Comparison of ENCODE assay signal across 8 cellular contexts in genomic region chr6:71287926-71288227, GRCh38. TPM values are rescaled to one million over a fixed set of nuclear protein-coding genes. Genes with fewer than 3 reads are reported as not detected.
DNase-seq lines count a peak whose midpoint lies in the region; ATAC-seq and TF ChIP-seq lines count a peak whose summit lies in the region.

No MANE protein-coding gene starts in this region.

- H3K27ac ChIP-seq in duodenal mucosa (ENCODE audit: low read depth, low read length), result peak overlapping the region; percentile 72
- peak overlapping the region; percentile 70 for H3K27ac ChIP-seq in naive thymus-derived CD4-positive, alpha-beta T cell (ENCODE audit: low read depth, low read length)

- CTCF ChIA-PET in naive thymus-derived CD4-positive, alpha-beta T cell (lab: Charles Lee), result interaction anchor here (0.5 to 1.4 kb wide), 2 partner anchors 63 to 428 kb away, joined by 3 read pairs; no protein-coding TSS in a partner anchor

- no peaks in the 10 kb centered on the region for H3K27me3 ChIP-seq in duodenal mucosa (ENCODE audit: control insufficient read depth in 1 of 2, insufficient read depth in 2 of 2, low read length in 2 of 2)
- no peaks in the 10 kb centered on the region for H3K27me3 ChIP-seq in naive thymus-derived CD4-positive, alpha-beta T cell (ENCODE audit: control insufficient read depth in 2 of 2, insufficient read depth in 2 of 2, low read length in 2 of 2)

- intact Hi-C loops in naive thymus-derived CD4-positive, alpha-beta T cell (cut with micrococcal nuclease), result loop anchor here (2.0 to 5.0 kb wide), 6 partner anchors 61 to 1491 kb away; partner anchors contain the start of genes FAM135A (in 2 of the 2), KCNQ5 (in 1 of the 2) and LMBRD1 (in 1 of the 2)
- intact Hi-C loops in left colon (cut with DNase I, micrococcal nuclease), result no loop called here

- peak overlapping the region; percentile 39 to 55 for H3K9ac ChIP-seq in duodenal mucosa (ENCODE audit: low read depth in 1 of 2, low read length in 2 of 2)

- H3K9me3 Mint-ChIP-seq in naive thymus-derived CD4-positive, alpha-beta T cell, result no peaks in the 10 kb centered on the region

- peak overlapping the region; percentile 53 for H3K4me3 ChIP-seq in NB4 (ENCODE audit: low read depth, low read length)
- peak overlapping the region; percentile 66 to 69 for H3K4me3 ChIP-seq in duodenal mucosa (ENCODE audit: low read depth in 1 of 2, low read length in 2 of 2)
- peak overlapping the region; percentile 68 for H3K4me3 ChIP-seq in naive thymus-derived CD4-positive, alpha-beta T cell (ENCODE audit: low read length)

- H3K27me3 Mint-ChIP-seq in naive thymus-derived CD4-positive, alpha-beta T cell, result peaks cover 0 to 24% (median 0%) of the 10 kb centered on the region in 5 donors

- no peaks in the 10 kb centered on the region for H3K9me3 ChIP-seq in duodenal mucosa (ENCODE audit: control insufficient read depth in 1 of 2, low read length in 2 of 2)
- no peaks in the 10 kb centered on the region for H3K9me3 ChIP-seq in naive thymus-derived CD4-positive, alpha-beta T cell (ENCODE audit: control insufficient read depth in 2 of 3, low read length in 3 of 3)

- TF ChIP-seq POLR2A in NB4 (IDR thresholded peaks at IDR 0.05; ENCODE audit: extremely low read depth, insufficient read length), result no peak

- H3K27ac Mint-ChIP-seq in naive thymus-derived CD4-positive, alpha-beta T cell, result peak overlapping the region; percentile 53 to 93 (median 83)

- peaks cover 16 to 28% of the 10 kb centered on the region in 2 donors for H3K4me1 ChIP-seq in duodenal mucosa (ENCODE audit: control insufficient read depth in 1 of 2, insufficient read depth in 2 of 2, low read length in 2 of 2)
- peaks cover 5 to 26% of the 10 kb centered on the region in 2 donors for H3K4me1 ChIP-seq in naive thymus-derived CD4-positive, alpha-beta T cell (ENCODE audit: control insufficient read depth in 2 of 2, insufficient read depth in 2 of 2, low read length in 2 of 2)

- peak; percentile 54 for DNase-seq in AG09319 (ENCODE audit: extremely low read depth, low read depth)
- DNase-seq in NB4 (ENCODE audit: low read depth), result no peak
- DNase-seq in naive thymus-derived CD4-positive, alpha-beta T cell, result no peak
- no peak for DNase-seq in medulla oblongata (ENCODE audit: extremely low spot score)
- DNase-seq in left colon, result no peak
- no peak for DNase-seq in NAMALWA (ENCODE audit: low spot score)

- H3K4me3 Mint-ChIP-seq in naive thymus-derived CD4-positive, alpha-beta T cell, result peak overlapping the region; percentile 74 to 87 (median 82)

- TF ChIP-seq CTCF in AG09319 (IDR thresholded peaks at IDR 0.05; ENCODE audit: low read depth, low read length) (no peak), NB4 (IDR thresholded peaks at IDR 0.05; ENCODE audit: low read depth, low read length) (no peak)

- H3K36me3 ChIP-seq in duodenal mucosa (ENCODE audit: control insufficient read depth in 1 of 2, insufficient read depth in 2 of 2, low read length in 2 of 2), result no peaks in the 10 kb centered on the region
- H3K36me3 ChIP-seq in naive thymus-derived CD4-positive, alpha-beta T cell (ENCODE audit: control insufficient read depth in 2 of 3, insufficient read depth in 3 of 3, low read length in 3 of 3), result peaks cover 0 to 3% (median 0%) of the 10 kb centered on the region in 3 experiments

- POLR2A ChIA-PET in naive thymus-derived CD4-positive, alpha-beta T cell (lab: Charles Lee), result interaction anchor here (0.6 to 1.2 kb wide), 3 partner anchors 26 to 871 kb away, joined by 3 to 6 read pairs (median 4); no protein-coding TSS in a partner anchor

- no peak for ATAC-seq in naive thymus-derived CD4-positive, alpha-beta T cell
- no peak for ATAC-seq in HG03139 (IDR thresholded peaks at IDR 0.05; ENCODE audit: unreplicated experiment)
- ATAC-seq in left colon, result no peak

- peaks cover 0 to 9% (median 0%) of the 10 kb centered on the region in 5 donors for H3K36me3 Mint-ChIP-seq in naive thymus-derived CD4-positive, alpha-beta T cell

- peaks cover 29 to 43% (median 35%) of the 10 kb centered on the region in 7 donors for H3K4me1 Mint-ChIP-seq in naive thymus-derived CD4-positive, alpha-beta T cell

RNA-seq across cellular contexts. Expression of gene OGFRL1, which starts 0.7 kb away (rescaled TPM):
- total RNA-seq in naive thymus-derived CD4-positive, alpha-beta T cell, result 10 to 100 TPM in 2 of 5 experiments, 1 to 10 TPM in 3; 4.3 to 30.4 (median 4.7) TPM
- 1 to 10 TPM in 1 of 2 donors, under 1 TPM in 1; 0.89 to 1.1 TPM for polyA plus RNA-seq in naive thymus-derived CD4-positive, alpha-beta T cell
- total RNA-seq in left colon, result 1 to 10 TPM; 4.3 to 8.0 TPM

Comparison
In these comparisons a context has a peak if more than half of its experiments do, and no peak if none do; other contexts are left out.
1. intact Hi-C loops: an anchor here in naive thymus-derived CD4-positive, alpha-beta T cell (2.0 to 5.0 kb wide); none called in left colon.